Comparison of ENCODE assay signal across 27 cellular contexts in genomic region chr18:30920757-30921156, GRCh38.
"Had no signal": no experiment of that assay in that cellular context is flagged by ENCODE, and none has a peak within 500 bp of the region (broad histone marks: within the 10 kb centered on the region; RNA-seq: fewer than 3 reads in every experiment).

No MANE protein-coding gene starts in this region.

- ATAC-seq: activated T-cell treated with anti-CD3 and anti-CD28 coated beads, Interleukin-2, amount 50 U/mL, for 4 hours; gastrocnemius medialis; left lung; psoas muscle; stimulated activated naive CD8-positive, alpha-beta T cell treated with anti-CD3 and anti-CD28 coated beads, Interleukin-15, Interleukin-2, amounts not matched to agents 100 U/mL and 50 U/mL, for 24 hours; T-cell; upper lobe of right lung had no signal

- H3K4me3 Mint-ChIP-seq: activated naive CD8-positive, alpha-beta T cell; activated T-cell treated with anti-CD3 and anti-CD28 coated beads, Interleukin-2, amount 50 U/mL, for 4 hours; naive B cell; T-cell; T-helper 2 cell treated with Interferon-gamma antibody and Interleukin-4, amounts not matched to agents 5 μg/mL and 100 μg/mL, for 36 hours had no signal

- H3K4me1 ChIP-seq: adrenal gland, colonic mucosa, esophagus squamous epithelium, gastrocnemius medialis, left lung, psoas muscle, right atrium auricular region, thyroid gland, upper lobe of right lung had no signal

- H3K4me1 Mint-ChIP-seq: naive B cell, T-cell had no signal

- H3K27ac Mint-ChIP-seq: activated naive CD8-positive, alpha-beta T cell; activated T-helper 2 cell treated with anti-CD3 and anti-CD28 coated beads, Interferon-gamma antibody, Interleukin-2, Interleukin-4, amounts not matched to agents 10 μg/mL and 5 μg/mL and 100 μg/mL, durations not matched to agents 14 hours and 24 hours and 36 hours; naive B cell; T-cell; T-helper 2 cell treated with Interferon-gamma antibody and Interleukin-4, amounts not matched to agents 5 μg/mL and 100 μg/mL, for 36 hours had no signal

- H3K4me3 ChIP-seq: adrenal gland, colonic mucosa, esophagus squamous epithelium, gastrocnemius medialis, left lung, lung, ovary, psoas muscle, right atrium auricular region, thyroid gland, upper lobe of right lung had no signal

- DNase-seq: activated CD4-positive, alpha-beta T cell treated with anti-CD3 and anti-CD28 coated beads for 4 hours; activated CD4-positive, alpha-beta T cell treated with anti-CD3 and anti-CD28 coated beads, Interleukin-2, amount 50 U/mL, for 48 hours; activated CD4-positive, CD25-positive, alpha-beta regulatory T cell; activated CD8-positive, alpha-beta memory T cell treated with anti-CD3 and anti-CD28 coated beads, Interleukin-2, amount 50 U/mL, for 48 hours; activated naive CD4-positive, alpha-beta T cell; activated T-cell treated with anti-CD3 and anti-CD28 coated beads, Interleukin-2, amount 50 U/mL, for 4 hours; adrenal gland; colonic mucosa; esophagus squamous epithelium; gastrocnemius medialis; head of caudate nucleus; islet precursor cell; left lung; naive B cell; ovary; psoas muscle; stimulated activated CD4-positive, alpha-beta T cell treated with anti-CD3 and anti-CD28 coated beads, Interleukin-4, amount 100 ng/mL, for 4 hours; stimulated activated naive CD8-positive, alpha-beta T cell treated with anti-CD3 and anti-CD28 coated beads, Interleukin-15, Interleukin-2, amounts not matched to agents 100 U/mL and 50 U/mL, for 24 hours; T-cell; thyroid gland; upper lobe of right lung had no signal

- H3K27me3 ChIP-seq: adrenal gland, colonic mucosa, esophagus squamous epithelium, gastrocnemius medialis, left lung, ovary, right atrium auricular region, thyroid gland, upper lobe of right lung had no signal

- H3K36me3 ChIP-seq: adrenal gland, colonic mucosa, esophagus squamous epithelium, gastrocnemius medialis, left lung, ovary, right atrium auricular region, thyroid gland, upper lobe of right lung had no signal

- H3K27me3 Mint-ChIP-seq: activated naive CD8-positive, alpha-beta T cell; naive B cell; T-cell had no signal

- FAIRE-seq: bronchial epithelial cell had no signal

- H3K27ac ChIP-seq: adrenal gland, colonic mucosa, esophagus squamous epithelium, gastrocnemius medialis, left lung, ovary, psoas muscle, right atrium auricular region, thyroid gland, upper lobe of right lung had no signal

- H3K36me3 Mint-ChIP-seq: activated naive CD8-positive, alpha-beta T cell; naive B cell; T-cell had no signal

- H3K9me3 ChIP-seq: adrenal gland, colonic mucosa, esophagus squamous epithelium, gastrocnemius medialis, ovary, psoas muscle, right atrium auricular region, thyroid gland, upper lobe of right lung had no signal
